Comparison of ENCODE assay signal across 15 cellular contexts in the genomic region with DNA sequence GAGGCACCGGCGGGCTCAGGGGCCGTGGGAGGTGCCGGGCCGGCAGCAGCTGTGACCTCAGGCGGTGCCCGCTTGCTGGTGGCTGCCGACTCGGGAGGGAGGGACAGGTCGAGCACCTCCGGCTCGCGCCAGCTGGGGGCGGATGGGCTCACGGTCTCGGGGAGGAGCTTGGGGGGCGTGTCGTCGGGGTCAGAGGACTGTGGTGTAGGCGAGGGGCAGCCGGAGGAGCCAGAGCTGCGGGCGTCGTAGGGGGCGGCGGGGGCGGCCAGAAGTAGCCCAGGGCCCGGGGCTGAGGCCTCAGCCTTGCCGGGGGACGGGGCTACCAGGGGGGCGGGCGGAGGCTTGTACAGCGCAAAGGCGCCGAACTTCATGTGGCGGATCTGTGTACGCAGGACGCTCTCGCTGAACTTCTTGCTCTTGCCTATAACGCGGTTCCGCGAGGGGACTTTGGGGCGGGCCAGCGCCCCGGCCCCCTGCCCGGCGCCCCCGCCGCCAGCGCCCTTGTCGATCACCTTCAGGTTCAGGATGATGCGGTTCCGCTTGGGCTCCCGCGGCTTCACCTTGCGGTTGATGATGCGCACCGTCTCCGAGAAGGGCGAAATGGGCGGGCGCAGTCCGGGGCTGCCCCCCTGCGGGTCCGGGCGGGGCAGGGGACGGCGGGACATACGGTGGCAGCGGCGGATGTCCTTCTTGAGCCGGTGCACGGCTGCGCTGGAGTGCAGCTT. TPM values are rescaled to one million over a fixed set of nuclear protein-coding genes. Genes with fewer than 3 reads are reported as not detected.
DNase-seq lines count a peak whose midpoint lies in the region; ATAC-seq, FAIRE-seq and TF ChIP-seq lines count a peak whose summit lies in the region.
"Had no signal": no experiment of that assay in that cellular context is flagged by ENCODE, and none has a peak within 500 bp of the region (broad histone marks: within the 10 kb centered on the region; RNA-seq: fewer than 3 reads in every experiment).

No MANE protein-coding gene starts in this region.

- H3K79me1 ChIP-seq in H1 (ENCODE audit: low read depth, low read length) (peaks cover 7% of the 10 kb centered on the region), mesendoderm (ENCODE audit: low read length) (peaks cover 7% of the 10 kb centered on the region)

- TF ChIP-seq RAD21 in H1 (IDR thresholded peaks at IDR 0.05 in 1 of 2, conservative IDR thresholded peaks at IDR 0.05 in 1 of 2; ENCODE audit: low read depth in 2 of 2, low read length in 2 of 2): no peak; a peak in 1 of 4 replicates

- peaks cover 13 to 21% of the 10 kb centered on the region in 2 experiments for H4K20me1 ChIP-seq in H1 (replicated peaks in 1 of 2; ENCODE audit: control insufficient read depth in 1 of 2, insufficient read depth in 2 of 2, low read length in 2 of 2)

- POLR2A ChIA-PET in H1 (lab: Charles Lee; ENCODE audit: partially characterized antibody): interaction anchor here (0.6 kb wide), 1 partner anchor 8 kb away, joined by 3 read pairs; no protein-coding TSS in a partner anchor

- TF ChIP-seq CTCF in right atrium auricular region (IDR thresholded peaks at IDR 0.05): no peak
- peak in 1 of 3 experiments; percentile 19; a peak in 1 of 4 replicates for TF ChIP-seq CTCF in H1 (IDR thresholded peaks at IDR 0.05; ENCODE audit: control extremely low read depth in 1 of 3, insufficient read depth in 1 of 3, low read depth in 1 of 3, low read length in 3 of 3)

- H4K8ac ChIP-seq in H1 (ENCODE audit: extremely low read depth, insufficient read depth, low read length): peak overlapping the region; percentile 31
- H4K8ac ChIP-seq in mesendoderm (ENCODE audit: low read depth, low read length): no peak overlapping the region

- WGBS in H1 (ENCODE audit: extremely low coverage in 1 of 2, insufficient coverage in 1 of 2, insufficient read length in 1 of 2, insufficient replicate concordance in 2 of 2, low coverage in 1 of 2, low lambda C conversion rate in 2 of 2, missing lambda C conversion rate in 1 of 2), 2 experiments: 67% methylated on average over 22 of the region's 75 CpGs; no CpG with 5 or more reads in 1 of the 2 experiments
- WGBS in mesendoderm (ENCODE audit: extremely low coverage, insufficient coverage, low lambda C conversion rate): no CpG with 5 or more reads among the region's 75 CpGs

- H3K56ac ChIP-seq in H1 (replicated peaks; ENCODE audit: insufficient read length, low read depth, low read length) (no peak overlapping the region), mesendoderm (ENCODE audit: low read length) (no peak overlapping the region)

- H2BK15ac ChIP-seq in H1 (ENCODE audit: low read length) (no peak overlapping the region), mesendoderm (replicated peaks; ENCODE audit: low read depth) (no peak overlapping the region)

- peaks cover 5% of the 10 kb centered on the region; the same call in 1 of the 2 replicates for H3K23me2 ChIP-seq in H1 (ENCODE audit: low read depth, low read length)

- H3K4me3 ChIP-seq in right atrium auricular region: no peak overlapping the region
- 0 out of 8 replicates have a peak overlapping the region, but pooled peaks of 1 of the 4 experiments have one; percentile 35 for H3K4me3 ChIP-seq in H1 (ENCODE audit: extremely low read depth in 1 of 4, insufficient read depth in 2 of 4, low read depth in 3 of 4, low read length in 4 of 4)
- H3K4me3 ChIP-seq in mesendoderm (ENCODE audit: low read length): no peak overlapping the region

- H3K23ac ChIP-seq in H1 (ENCODE audit: insufficient read length): no peak overlapping the region
- H3K23ac ChIP-seq in mesendoderm (ENCODE audit: low read length): no peak overlapping the region

- H3K4me2 ChIP-seq in H1 (ENCODE audit: insufficient read depth in 1 of 2, low read depth in 2 of 2, low read length in 2 of 2): peak overlapping the region; percentile 2 to 28; a peak in 1 of 4 replicates
- no peak overlapping the region for H3K4me2 ChIP-seq in mesendoderm (ENCODE audit: low read length)

- H2BK5ac ChIP-seq in H1 (ENCODE audit: low read depth, low read length) (no peak overlapping the region), mesendoderm (ENCODE audit: low read length) (no peak overlapping the region)

- no peak overlapping the region for H2AK5ac ChIP-seq in H1 (ENCODE audit: low read depth, low read length)
- no peak overlapping the region for H2AK5ac ChIP-seq in mesendoderm (ENCODE audit: low read length)

- H3K9ac ChIP-seq in H1 (replicated peaks in 1 of 4; ENCODE audit: extremely low read depth in 1 of 4, low read depth in 3 of 4, low read length in 3 of 4) (no peak overlapping the region), mesendoderm (ENCODE audit: low read length) (no peak overlapping the region)

- no peak overlapping the region for H3K4ac ChIP-seq in H1 (replicated peaks; ENCODE audit: insufficient read length, low read depth, low read length)
- no peak overlapping the region for H3K4ac ChIP-seq in mesendoderm (ENCODE audit: low read depth, low read length)

- no peak for TF ChIP-seq EP300 in H1 (IDR thresholded peaks at IDR 0.05; ENCODE audit: borderline replicate concordance in 1 of 2, low read depth in 2 of 2, low read length in 2 of 2)

- DNase-seq in cardiac septum (ENCODE audit: low spot score): peak; percentile 75
- no peak for DNase-seq in right atrium auricular region (ENCODE audit: low spot score)
- peak; percentile 70 to 83 for DNase-seq in H1 (ENCODE audit: low read depth in 1 of 2, low spot score in 2 of 2)
- DNase-seq in mesendoderm: peak; percentile 49
- no peak for DNase-seq in urothelium cell line (ENCODE audit: low spot score)
- DNase-seq in pons (ENCODE audit: low spot score): no peak
- no peak for DNase-seq in frontal cortex (ENCODE audit: low spot score in 2 of 2)
- DNase-seq: DND-41, MM.1S, NCI-H2029 treated with DMSO at 0.1 percent for 48 hours, NCI-H524 treated with DMSO at 0.1 percent for 48 hours, SHP77 treated with DMSO at 0.1 percent for 48 hours had no signal

- H2AFZ ChIP-seq in H1 (ENCODE audit: low read length): no peak overlapping the region

- CTCF ChIA-PET in H1 (lab: Charles Lee; ENCODE audit: partially characterized antibody): interaction anchor here (0.5 to 8.1 kb wide), 4 partner anchors 98 to 1003 kb away, joined by 3 to 79 read pairs (median 4); no protein-coding TSS in a partner anchor

- no peak overlapping the region for H4K5ac ChIP-seq in H1 (ENCODE audit: insufficient read length, low read depth, low read length)
- no peak overlapping the region for H4K5ac ChIP-seq in mesendoderm (ENCODE audit: low read length)

- H2BK120ac ChIP-seq in H1 (replicated peaks; ENCODE audit: low read depth, low read length) (no peak overlapping the region), mesendoderm (ENCODE audit: low read depth, low read length) (no peak overlapping the region)

- FAIRE-seq in H1 (lab: Jason Lieb, UNC) (no peak), urothelium cell line (lab: Jason Lieb, UNC) (peak; percentile 44), frontal cortex (lab: Jason Lieb, UNC) (no peak)

- H3K14ac ChIP-seq in H1 (ENCODE audit: insufficient read length): no peak overlapping the region

- H3K27ac ChIP-seq in right atrium auricular region (peak overlapping the region in 1 of 2 donors; percentile 73), H1 (ENCODE audit: low read depth, low read length) (no peak overlapping the region), mesendoderm (ENCODE audit: low read depth, low read length) (no peak overlapping the region)

- no peak overlapping the region for H3K18ac ChIP-seq in H1 (ENCODE audit: extremely low read depth, low read length)
- H3K18ac ChIP-seq in mesendoderm (ENCODE audit: low read length): no peak overlapping the region

- intact Hi-C loops in cardiac septum (cut with DNase I): loop anchor here (5.0 kb wide), 2 partner anchors 99 to 266 kb away; no protein-coding TSS in a partner anchor

- peaks cover 40% of the 10 kb centered on the region for H3K36me3 ChIP-seq in right atrium auricular region
- peaks cover 0 to 24% (median 13%) of the 10 kb centered on the region in 4 experiments; a peak in 4 of 8 replicates for H3K36me3 ChIP-seq in H1 (ENCODE audit: control insufficient read depth in 2 of 4, insufficient read depth in 4 of 4, low read length in 3 of 4)
- H3K36me3 ChIP-seq in mesendoderm (ENCODE audit: control insufficient read depth, insufficient read depth, low read length): peaks cover 2% of the 10 kb centered on the region

- H4K91ac ChIP-seq in H1 (replicated peaks; ENCODE audit: insufficient read length, low read length): no peak overlapping the region

- H3K9me3 ChIP-seq in right atrium auricular region: no peaks in the 10 kb centered on the region
- H3K9me3 ChIP-seq in H1 (ENCODE audit: insufficient read depth in 2 of 2, low read depth in 1 of 2, low read length in 1 of 2): no peaks in the 10 kb centered on the region

- no peak for TF ChIP-seq POLR2A in H1 (IDR thresholded peaks at IDR 0.05; ENCODE audit: control extremely low read depth in 1 of 2, low read depth in 2 of 2, low read length in 2 of 2)

- no peak overlapping the region for H2BK20ac ChIP-seq in H1 (ENCODE audit: low read length)

- H2BK12ac ChIP-seq in H1 (ENCODE audit: low read depth, low read length): no peak overlapping the region

- no peak for ATAC-seq in HG02973 (IDR thresholded peaks at IDR 0.05; ENCODE audit: unreplicated experiment)
- ATAC-seq: natural killer cell treated with Interleukin-12 subunit alpha and Interleukin-12 subunit beta and Interleukin-15 and Interleukin-18, amount 100 ng/mL, for 72 hours; stimulated activated naive CD8-positive, alpha-beta T cell treated with anti-CD3 and anti-CD28 coated beads, Interleukin-15, amount 100 ng/mL, for 72 hours had no signal

- peaks cover 0 to 81% of the 10 kb centered on the region in 2 donors for H3K4me1 ChIP-seq in right atrium auricular region
- H3K4me1 ChIP-seq in H1 (replicated peaks in 1 of 4; ENCODE audit: control insufficient read depth in 3 of 4, insufficient read depth in 4 of 4, low read length in 3 of 4): peaks cover 2 to 23% (median 18%) of the 10 kb centered on the region in 4 experiments
- peaks cover 2% of the 10 kb centered on the region for H3K4me1 ChIP-seq in mesendoderm (ENCODE audit: control insufficient read depth, low read depth, low read length)

- H3K79me2 ChIP-seq in H1 (ENCODE audit: control insufficient read depth in 1 of 2, insufficient read depth in 2 of 2, low read length in 2 of 2): peaks cover 0 to 9% of the 10 kb centered on the region in 2 experiments; a peak in 2 of 4 replicates
- H3K79me2 ChIP-seq in mesendoderm (ENCODE audit: control insufficient read depth, insufficient read depth, low read length): peaks cover 2% of the 10 kb centered on the region

- no peaks in the 10 kb centered on the region for H3K27me3 ChIP-seq in right atrium auricular region
- no peaks in the 10 kb centered on the region for H3K27me3 ChIP-seq in H1 (replicated peaks in 1 of 4; ENCODE audit: control insufficient read depth in 3 of 4, extremely low read depth in 1 of 4, insufficient read depth in 3 of 4, low read length in 3 of 4)
- no peaks in the 10 kb centered on the region for H3K27me3 ChIP-seq in mesendoderm (ENCODE audit: insufficient read depth, low read length, poor library complexity)

RNA-seq across cellular contexts. Expression of a gene that starts 5.5 kb away (rescaled TPM):
- total RNA-seq in cardiac septum: 60.3 TPM
- 10 to 100 TPM; 28.0 to 57.0 TPM for total RNA-seq in right atrium auricular region
- 27.5 and 28.2 TPM in 2 replicates for total RNA-seq in H1 (2021; fragmentation: NEBNext Ultra II Directional; extraction: Animal tissue kit (Norgen Biotek cat#: 25700))
- 10.6 and 11.7 TPM in 2 replicates for polyA plus RNA-seq in H1 (2011; rRNA removed)
- 6.3 TPM for polyA plus RNA-seq in H1 (2011; cell fraction: cytosol; rRNA removed)
- polyA plus RNA-seq in H1 (2011; cell fraction: nucleus; rRNA removed): 33.5 TPM
- polyA plus RNA-seq in H1 (2012, experiment 1 of 2): 12.9 to 17.7 TPM (median 14.7 TPM) in 4 replicates
- polyA plus RNA-seq in H1 (2012, experiment 2 of 2): 13.0 TPM
- 10.8 TPM for polyA plus RNA-seq in H1 (2013, experiment 1 of 2)
- polyA plus RNA-seq in H1 (2013, experiment 2 of 2): 11.2 TPM
- 15.0 and 17.1 TPM in 2 replicates for polyA minus RNA-seq in H1 (2011; rRNA and poly(A)+ RNA removed)
- 22.2 TPM for polyA minus RNA-seq in H1 (2011; cell fraction: cytosol; rRNA and poly(A)+ RNA removed)
- 50.0 TPM for polyA minus RNA-seq in H1 (2011; cell fraction: nucleus; rRNA and poly(A)+ RNA removed)
- polyA plus RNA-seq in mesendoderm (2013, experiment 1 of 2): 7.9 TPM
- polyA plus RNA-seq in mesendoderm (2013, experiment 2 of 2): 8.4 TPM
- 30.2 TPM for total RNA-seq in frontal cortex

RNA-seq across cellular contexts. Expression of a gene that starts 22.7 kb away (rescaled TPM):
- total RNA-seq in cardiac septum: 23.5 TPM
- total RNA-seq in right atrium auricular region: 10 to 100 TPM; 18.0 to 24.6 TPM
- 5.8 and 6.4 TPM in 2 replicates for total RNA-seq in H1 (2021; fragmentation: NEBNext Ultra II Directional; extraction: Animal tissue kit (Norgen Biotek cat#: 25700))
- polyA plus RNA-seq in H1 (2011; rRNA removed): 3.7 and 4.9 TPM in 2 replicates
- 3.3 TPM for polyA plus RNA-seq in H1 (2011; cell fraction: cytosol; rRNA removed)
- polyA plus RNA-seq in H1 (2011; cell fraction: nucleus; rRNA removed): 3.8 TPM
- 5.5 to 8.8 TPM (median 6.9 TPM) in 4 replicates for polyA plus RNA-seq in H1 (2012, experiment 1 of 2)
- 5.3 TPM for polyA plus RNA-seq in H1 (2012, experiment 2 of 2)
- polyA plus RNA-seq in H1 (2013, experiment 1 of 2): 5.2 TPM
- polyA plus RNA-seq in H1 (2013, experiment 2 of 2): 6.0 TPM
- 5.1 and 5.9 TPM in 2 replicates for polyA minus RNA-seq in H1 (2011; rRNA and poly(A)+ RNA removed)
- polyA minus RNA-seq in H1 (2011; cell fraction: cytosol; rRNA and poly(A)+ RNA removed): 8.6 TPM
- 2.4 TPM for polyA minus RNA-seq in H1 (2011; cell fraction: nucleus; rRNA and poly(A)+ RNA removed)
- polyA plus RNA-seq in mesendoderm (2013, experiment 1 of 2): 0.59 TPM
- 0.64 TPM for polyA plus RNA-seq in mesendoderm (2013, experiment 2 of 2)
- 10.6 TPM for total RNA-seq in frontal cortex

Comparison
In these comparisons a context has a peak if more than half of its experiments do, and no peak if none do; other contexts are left out.
1. DNase-seq: peak in cardiac septum (single experiment), H1 (2 of 2) and mesendoderm (single experiment); none in right atrium auricular region (single experiment), urothelium cell line (single experiment), pons (single experiment) and frontal cortex (0 of 2).